ENCODE assay signal across 1 cellular context in the genomic region with DNA sequence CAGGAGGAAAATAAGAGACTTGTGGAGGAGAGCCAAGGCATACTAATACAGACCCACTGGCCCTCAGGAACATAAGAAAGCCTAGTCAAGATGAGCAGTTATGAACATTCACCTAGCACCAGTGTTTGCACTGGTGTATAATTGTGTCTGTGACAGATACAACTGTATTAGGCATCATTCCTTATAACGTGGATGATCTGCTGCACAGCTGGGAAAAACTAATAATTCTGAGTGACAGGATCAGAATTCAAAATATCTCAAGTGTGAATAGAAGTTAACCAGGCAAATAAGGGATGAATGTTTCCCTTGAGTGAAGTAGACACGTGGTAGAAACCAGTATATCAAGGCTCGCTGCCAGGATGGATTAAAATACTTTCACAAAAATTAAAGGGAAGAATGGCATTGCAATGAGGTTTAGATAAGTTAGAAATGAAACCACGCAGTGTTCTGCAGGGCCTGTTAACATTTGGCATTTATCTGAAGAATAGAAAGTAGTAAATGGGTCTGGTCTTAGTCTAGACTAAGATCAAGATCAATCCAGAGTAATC.
TF ChIP-seq lines count a peak whose summit lies in the region.

No MANE protein-coding gene starts in this region.

TF ChIP-seq in GM23338, 12 proteins besides CTCF, POLR2A, EP300 and RAD21 (continued from another document):
- TF ChIP-seq, protein P1, sequence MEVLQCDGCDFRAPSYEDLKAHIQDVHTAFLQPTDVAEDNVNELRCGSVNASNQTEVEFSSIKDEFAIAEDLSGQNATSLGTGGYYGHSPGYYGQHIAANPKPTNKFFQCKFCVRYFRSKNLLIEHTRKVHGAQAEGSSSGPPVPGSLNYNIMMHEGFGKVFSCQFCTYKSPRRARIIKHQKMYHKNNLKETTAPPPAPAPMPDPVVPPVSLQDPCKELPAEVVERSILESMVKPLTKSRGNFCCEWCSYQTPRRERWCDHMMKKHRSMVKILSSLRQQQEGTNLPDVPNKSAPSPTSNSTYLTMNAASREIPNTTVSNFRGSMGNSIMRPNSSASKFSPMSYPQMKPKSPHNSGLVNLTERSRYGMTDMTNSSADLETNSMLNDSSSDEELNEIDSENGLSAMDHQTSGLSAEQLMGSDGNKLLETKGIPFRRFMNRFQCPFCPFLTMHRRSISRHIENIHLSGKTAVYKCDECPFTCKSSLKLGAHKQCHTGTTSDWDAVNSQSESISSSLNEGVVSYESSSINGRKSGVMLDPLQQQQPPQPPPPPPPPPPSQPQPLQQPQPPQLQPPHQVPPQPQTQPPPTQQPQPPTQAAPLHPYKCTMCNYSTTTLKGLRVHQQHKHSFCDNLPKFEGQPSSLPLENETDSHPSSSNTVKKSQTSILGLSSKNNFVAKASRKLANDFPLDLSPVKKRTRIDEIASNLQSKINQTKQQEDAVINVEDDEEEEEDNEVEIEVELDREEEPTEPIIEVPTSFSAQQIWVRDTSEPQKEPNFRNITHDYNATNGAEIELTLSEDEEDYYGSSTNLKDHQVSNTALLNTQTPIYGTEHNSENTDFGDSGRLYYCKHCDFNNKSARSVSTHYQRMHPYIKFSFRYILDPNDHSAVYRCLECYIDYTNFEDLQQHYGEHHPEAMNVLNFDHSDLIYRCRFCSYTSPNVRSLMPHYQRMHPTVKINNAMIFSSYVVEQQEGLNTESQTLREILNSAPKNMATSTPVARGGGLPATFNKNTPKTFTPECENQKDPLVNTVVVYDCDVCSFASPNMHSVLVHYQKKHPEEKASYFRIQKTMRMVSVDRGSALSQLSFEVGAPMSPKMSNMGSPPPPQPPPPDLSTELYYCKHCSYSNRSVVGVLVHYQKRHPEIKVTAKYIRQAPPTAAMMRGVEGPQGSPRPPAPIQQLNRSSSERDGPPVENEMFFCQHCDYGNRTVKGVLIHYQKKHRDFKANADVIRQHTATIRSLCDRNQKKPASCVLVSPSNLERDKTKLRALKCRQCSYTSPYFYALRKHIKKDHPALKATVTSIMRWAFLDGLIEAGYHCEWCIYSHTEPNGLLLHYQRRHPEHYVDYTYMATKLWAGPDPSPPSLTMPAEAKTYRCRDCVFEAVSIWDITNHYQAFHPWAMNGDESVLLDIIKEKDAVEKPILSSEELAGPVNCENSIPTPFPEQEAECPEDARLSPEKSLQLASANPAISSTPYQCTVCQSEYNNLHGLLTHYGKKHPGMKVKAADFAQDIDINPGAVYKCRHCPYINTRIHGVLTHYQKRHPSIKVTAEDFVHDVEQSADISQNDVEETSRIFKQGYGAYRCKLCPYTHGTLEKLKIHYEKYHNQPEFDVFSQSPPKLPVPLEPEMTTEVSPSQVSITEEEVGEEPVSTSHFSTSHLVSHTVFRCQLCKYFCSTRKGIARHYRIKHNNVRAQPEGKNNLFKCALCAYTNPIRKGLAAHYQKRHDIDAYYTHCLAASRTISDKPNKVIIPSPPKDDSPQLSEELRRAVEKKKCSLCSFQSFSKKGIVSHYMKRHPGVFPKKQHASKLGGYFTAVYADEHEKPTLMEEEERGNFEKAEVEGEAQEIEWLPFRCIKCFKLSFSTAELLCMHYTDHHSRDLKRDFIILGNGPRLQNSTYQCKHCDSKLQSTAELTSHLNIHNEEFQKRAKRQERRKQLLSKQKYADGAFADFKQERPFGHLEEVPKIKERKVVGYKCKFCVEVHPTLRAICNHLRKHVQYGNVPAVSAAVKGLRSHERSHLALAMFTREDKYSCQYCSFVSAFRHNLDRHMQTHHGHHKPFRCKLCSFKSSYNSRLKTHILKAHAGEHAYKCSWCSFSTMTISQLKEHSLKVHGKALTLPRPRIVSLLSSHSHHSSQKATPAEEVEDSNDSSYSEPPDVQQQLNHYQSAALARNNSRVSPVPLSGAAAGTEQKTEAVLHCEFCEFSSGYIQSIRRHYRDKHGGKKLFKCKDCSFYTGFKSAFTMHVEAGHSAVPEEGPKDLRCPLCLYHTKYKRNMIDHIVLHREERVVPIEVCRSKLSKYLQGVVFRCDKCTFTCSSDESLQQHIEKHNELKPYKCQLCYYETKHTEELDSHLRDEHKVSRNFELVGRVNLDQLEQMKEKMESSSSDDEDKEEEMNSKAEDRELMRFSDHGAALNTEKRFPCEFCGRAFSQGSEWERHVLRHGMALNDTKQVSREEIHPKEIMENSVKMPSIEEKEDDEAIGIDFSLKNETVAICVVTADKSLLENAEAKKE (CRISPR knock-in tag; IDR thresholded peaks at IDR 0.05): no peak
- TF ChIP-seq POLR2AphosphoS5 (IDR thresholded peaks at IDR 0.05; ENCODE audit: low read depth): no peak
- TF ChIP-seq ZNF331 (CRISPR knock-in tag; IDR thresholded peaks at IDR 0.05; ENCODE audit: low read depth): no peak
- TF ChIP-seq, protein P2, sequence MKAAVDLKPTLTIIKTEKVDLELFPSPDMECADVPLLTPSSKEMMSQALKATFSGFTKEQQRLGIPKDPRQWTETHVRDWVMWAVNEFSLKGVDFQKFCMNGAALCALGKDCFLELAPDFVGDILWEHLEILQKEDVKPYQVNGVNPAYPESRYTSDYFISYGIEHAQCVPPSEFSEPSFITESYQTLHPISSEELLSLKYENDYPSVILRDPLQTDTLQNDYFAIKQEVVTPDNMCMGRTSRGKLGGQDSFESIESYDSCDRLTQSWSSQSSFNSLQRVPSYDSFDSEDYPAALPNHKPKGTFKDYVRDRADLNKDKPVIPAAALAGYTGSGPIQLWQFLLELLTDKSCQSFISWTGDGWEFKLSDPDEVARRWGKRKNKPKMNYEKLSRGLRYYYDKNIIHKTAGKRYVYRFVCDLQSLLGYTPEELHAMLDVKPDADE (IDR thresholded peaks at IDR 0.05): no peak
TF ChIP-seq in GM23338: peak in this region for 0.
